In genomic region chr5:132104561-132104960, GRCh38 we compare ENCODE assay signal across 14 cellular contexts. TPM values are rescaled to one million over a fixed set of nuclear protein-coding genes. Genes with fewer than 3 reads are reported as not detected.
A peak's percentile ranks its signal among the peaks of the same experiment; 100 is the strongest.
DNase-seq lines count a peak whose midpoint lies in the region; ATAC-seq, FAIRE-seq and TF ChIP-seq lines count a peak whose summit lies in the region.
"Had no signal": no experiment of that assay in that cellular context is flagged by ENCODE, and none has a peak within 500 bp of the region (broad histone marks: within the 10 kb centered on the region; RNA-seq: fewer than 3 reads in every experiment).

No MANE protein-coding gene starts in this region.

- H3K4me1 ChIP-seq in OCI-LY7 (ENCODE audit: insufficient read depth, low read length, poor library complexity, severe bottlenecking) = peaks cover 62% of the 10 kb centered on the region

- no peak overlapping the region for H3K4me3 Mint-ChIP-seq in activated CD4-positive, alpha-beta T cell treated with anti-CD3 and anti-CD28 coated beads, Interleukin-2, amount 10 ng/mL, durations not matched to agents 7 days and 5 days
- H3K4me3 Mint-ChIP-seq in stimulated activated memory B cell treated with anti-CD40 and anti-IgM and Interleukin-4, amounts not matched to agents 10 μg/mL and 1 μg/mL and 100 μg/mL, for 72 hours = no peak overlapping the region

- no TSS peak for BruUV-seq in OCI-LY7 (replicated peaks; lab: Mats Ljungman, UMichigan)

- H2AFZ ChIP-seq in OCI-LY7 (ENCODE audit: low read length) = no peak overlapping the region; the same call in 1 of the 2 replicates

- POLR2A ChIA-PET in activated CD4-positive, alpha-beta T cell treated with anti-CD3 and anti-CD28 coated beads, Interleukin-2, amount 10 ng/mL, durations not matched to agents 7 days and 5 days (lab: Charles Lee) = interaction anchor here (0.7 kb wide), 2 partner anchors 30 to 790 kb away, joined by 6 to 7 read pairs; no protein-coding TSS in a partner anchor
- POLR2A ChIA-PET in OCI-LY7 (lab: Charles Lee) = interaction anchor here (0.6 to 1.6 kb wide), 12 partner anchors 12 to 778 kb away, joined by 3 to 9 read pairs (median 4); no protein-coding TSS in a partner anchor

- DNase-seq in activated CD4-positive, alpha-beta T cell treated with anti-CD3 and anti-CD28 coated beads, Interleukin-2, amount 10 ng/mL, durations not matched to agents 7 days and 5 days = no peak
- no peak for DNase-seq in activated CD4-positive, alpha-beta T cell treated with anti-CD3 and anti-CD28 coated beads, Interleukin-2, amount 50 U/mL, for 4 hours
- peak; percentile 12 for DNase-seq in OCI-LY7 (ENCODE audit: low spot score)
- peak; percentile 60 for DNase-seq in bronchial epithelial cell (ENCODE audit: low read depth)
- no peak for DNase-seq in SKM-1 (lab: John Stamatoyannopoulos, UW; ENCODE audit: unreplicated experiment)
- DNase-seq in NCI-H526 (lab: John Stamatoyannopoulos, UW) = no peak
- no peak for DNase-seq in coronary artery (ENCODE audit: low spot score)
- DNase-seq: left ventricle myocardium superior; NCI-H1436; NK-92 treated with Interleukin-12 subunit alpha and Interleukin-12 subunit beta, amount 100 ng/mL, for 24 hours; stomach had no signal

- no peaks in the 10 kb centered on the region for H3K27me3 ChIP-seq in bronchial epithelial cell (ENCODE audit: control insufficient read depth, insufficient read depth, low read length)
- H3K27me3 ChIP-seq: stomach had no signal

- peak overlapping the region; percentile 96 for H3K27ac Mint-ChIP-seq in activated CD4-positive, alpha-beta T cell treated with anti-CD3 and anti-CD28 coated beads, Interleukin-2, amount 10 ng/mL, durations not matched to agents 7 days and 5 days
- H3K27ac Mint-ChIP-seq in stimulated activated memory B cell treated with anti-CD40 and anti-IgM and Interleukin-4, amounts not matched to agents 10 μg/mL and 1 μg/mL and 100 μg/mL, for 72 hours = peak overlapping the region; percentile 95

- peak overlapping the region; percentile 76 for H3K4me2 ChIP-seq in OCI-LY7 (ENCODE audit: low read length)

- no peaks in the 10 kb centered on the region for H3K9me3 ChIP-seq in OCI-LY7 (ENCODE audit: low read length)
- H3K9me3 ChIP-seq: stomach had no signal

- ATAC-seq in stimulated activated memory B cell treated with anti-CD40 and anti-IgM and Interleukin-4, amounts not matched to agents 10 μg/mL and 1 μg/mL and 100 μg/mL, for 72 hours = no peak

- peaks cover 5% of the 10 kb centered on the region for H3K9me3 Mint-ChIP-seq in activated CD4-positive, alpha-beta T cell treated with anti-CD3 and anti-CD28 coated beads, Interleukin-2, amount 10 ng/mL, durations not matched to agents 7 days and 5 days
- H3K9me3 Mint-ChIP-seq in stimulated activated memory B cell treated with anti-CD40 and anti-IgM and Interleukin-4, amounts not matched to agents 10 μg/mL and 1 μg/mL and 100 μg/mL, for 72 hours = no peaks in the 10 kb centered on the region

- no peak for FAIRE-seq in bronchial epithelial cell (lab: Jason Lieb, UNC)

- H3K4me1 Mint-ChIP-seq in activated CD4-positive, alpha-beta T cell treated with anti-CD3 and anti-CD28 coated beads, Interleukin-2, amount 10 ng/mL, durations not matched to agents 7 days and 5 days = peaks cover 75% of the 10 kb centered on the region
- peaks cover 74% of the 10 kb centered on the region for H3K4me1 Mint-ChIP-seq in stimulated activated memory B cell treated with anti-CD40 and anti-IgM and Interleukin-4, amounts not matched to agents 10 μg/mL and 1 μg/mL and 100 μg/mL, for 72 hours

- CTCF ChIA-PET in activated CD4-positive, alpha-beta T cell treated with anti-CD3 and anti-CD28 coated beads, Interleukin-2, amount 10 ng/mL, durations not matched to agents 7 days and 5 days (lab: Charles Lee) = interaction anchor here (0.7 to 1.7 kb wide), 4 partner anchors 18 to 110 kb away, joined by 3 to 4 read pairs (median 3); no protein-coding TSS in a partner anchor
- CTCF ChIA-PET in OCI-LY7 (lab: Charles Lee; ENCODE audit: unreplicated experiment) = no interaction called here

- TF ChIP-seq CTCF in OCI-LY7 (conservative IDR thresholded peaks at IDR 0.05; ENCODE audit: low read length) = no peak
- TF ChIP-seq CTCF in bronchial epithelial cell (IDR thresholded peaks at IDR 0.05; ENCODE audit: insufficient read depth, low read length, severe bottlenecking) = no peak
- TF ChIP-seq CTCF in coronary artery (IDR thresholded peaks at IDR 0.05) = no peak

- H3K36me3 Mint-ChIP-seq in activated CD4-positive, alpha-beta T cell treated with anti-CD3 and anti-CD28 coated beads, Interleukin-2, amount 10 ng/mL, durations not matched to agents 7 days and 5 days (ENCODE audit: low read depth) = peaks cover 19% of the 10 kb centered on the region
- no peaks in the 10 kb centered on the region for H3K36me3 Mint-ChIP-seq in stimulated activated memory B cell treated with anti-CD40 and anti-IgM and Interleukin-4, amounts not matched to agents 10 μg/mL and 1 μg/mL and 100 μg/mL, for 72 hours

- H3K36me3 ChIP-seq in OCI-LY7 (ENCODE audit: insufficient read depth, low read length) = no peaks in the 10 kb centered on the region
- H3K36me3 ChIP-seq in bronchial epithelial cell (ENCODE audit: control insufficient read depth, insufficient read depth, low read length) = no peaks in the 10 kb centered on the region
- H3K36me3 ChIP-seq: stomach had no signal

- H3K27ac ChIP-seq in OCI-LY7 (ENCODE audit: low read depth, low read length, poor library complexity, severe bottlenecking) (peak overlapping the region; percentile 75), coronary artery (no peak overlapping the region)

- H3K79me2 ChIP-seq in OCI-LY7 (ENCODE audit: insufficient read depth, low read depth, low read length) = no peaks in the 10 kb centered on the region

- H4K20me1 ChIP-seq in OCI-LY7 (ENCODE audit: insufficient read depth, low read length) = no peaks in the 10 kb centered on the region

- H3K27me3 Mint-ChIP-seq in activated CD4-positive, alpha-beta T cell treated with anti-CD3 and anti-CD28 coated beads, Interleukin-2, amount 10 ng/mL, durations not matched to agents 7 days and 5 days = no peaks in the 10 kb centered on the region
- H3K27me3 Mint-ChIP-seq in stimulated activated memory B cell treated with anti-CD40 and anti-IgM and Interleukin-4, amounts not matched to agents 10 μg/mL and 1 μg/mL and 100 μg/mL, for 72 hours = no peaks in the 10 kb centered on the region

- intact Hi-C loops in OCI-LY7 (cut with micrococcal nuclease; ENCODE audit: unreplicated experiment) = no loop called here

- no peak overlapping the region for H3K4me3 ChIP-seq in OCI-LY7 (ENCODE audit: low read depth, low read length, poor library complexity, severe bottlenecking)
- H3K4me3 ChIP-seq in bronchial epithelial cell (ENCODE audit: low read depth, low read length) = no peak overlapping the region
- no peak overlapping the region for H3K4me3 ChIP-seq in coronary artery
- H3K4me3 ChIP-seq: stomach had no signal

- H3K9me2 ChIP-seq in OCI-LY7 (ENCODE audit: insufficient read depth, low read length) = no peaks in the 10 kb centered on the region

RNA-seq across cellular contexts. Expression of gene CSF2, which starts 31.0 kb away (rescaled TPM):
- total RNA-seq in activated CD4-positive, alpha-beta T cell treated with anti-CD3 and anti-CD28 coated beads, Interleukin-2, amount 10 ng/mL, durations not matched to agents 7 days and 5 days = 1 to 10 TPM; 2.9 to 4.7 TPM
- total RNA-seq in OCI-LY7 (2014; rRNA removed; shearing (Covaris generic)) = not detected in 2 replicates
- not detected in 2 replicates for total RNA-seq in OCI-LY7 (2022)
- not detected in 2 replicates for total RNA-seq in bronchial epithelial cell
- total RNA-seq: A673, left ventricle myocardium superior, omental fat pad, stomach had no signal

RNA-seq across cellular contexts. Expression of gene IL3, which starts 44.1 kb away (rescaled TPM):
- under 1 TPM; 0.20 to 0.40 TPM for total RNA-seq in activated CD4-positive, alpha-beta T cell treated with anti-CD3 and anti-CD28 coated beads, Interleukin-2, amount 10 ng/mL, durations not matched to agents 7 days and 5 days
- not detected in 2 replicates for total RNA-seq in OCI-LY7 (2014; rRNA removed; shearing (Covaris generic))
- total RNA-seq in OCI-LY7 (2022) = not detected in 2 replicates
- not detected in 2 replicates for total RNA-seq in bronchial epithelial cell
- total RNA-seq: A673, left ventricle myocardium superior, omental fat pad, stomach had no signal

Comparison
In these comparisons a context has a peak if more than half of its experiments do, and no peak if none do; other contexts are left out.
1. DNase-seq: peak in OCI-LY7 (single experiment) and bronchial epithelial cell (single experiment); none in activated CD4-positive, alpha-beta T cell treated with anti-CD3 and anti-CD28 coated beads, Interleukin-2, amount 10 ng/mL, durations not matched to agents 7 days and 5 days (single experiment), activated CD4-positive, alpha-beta T cell treated with anti-CD3 and anti-CD28 coated beads, Interleukin-2, amount 50 U/mL, for 4 hours (0 of 2), SKM-1 (single experiment), NCI-H526 (0 of 2) and coronary artery (single experiment).